10 cellular contexts compared by ENCODE assay signal in the genomic region with DNA sequence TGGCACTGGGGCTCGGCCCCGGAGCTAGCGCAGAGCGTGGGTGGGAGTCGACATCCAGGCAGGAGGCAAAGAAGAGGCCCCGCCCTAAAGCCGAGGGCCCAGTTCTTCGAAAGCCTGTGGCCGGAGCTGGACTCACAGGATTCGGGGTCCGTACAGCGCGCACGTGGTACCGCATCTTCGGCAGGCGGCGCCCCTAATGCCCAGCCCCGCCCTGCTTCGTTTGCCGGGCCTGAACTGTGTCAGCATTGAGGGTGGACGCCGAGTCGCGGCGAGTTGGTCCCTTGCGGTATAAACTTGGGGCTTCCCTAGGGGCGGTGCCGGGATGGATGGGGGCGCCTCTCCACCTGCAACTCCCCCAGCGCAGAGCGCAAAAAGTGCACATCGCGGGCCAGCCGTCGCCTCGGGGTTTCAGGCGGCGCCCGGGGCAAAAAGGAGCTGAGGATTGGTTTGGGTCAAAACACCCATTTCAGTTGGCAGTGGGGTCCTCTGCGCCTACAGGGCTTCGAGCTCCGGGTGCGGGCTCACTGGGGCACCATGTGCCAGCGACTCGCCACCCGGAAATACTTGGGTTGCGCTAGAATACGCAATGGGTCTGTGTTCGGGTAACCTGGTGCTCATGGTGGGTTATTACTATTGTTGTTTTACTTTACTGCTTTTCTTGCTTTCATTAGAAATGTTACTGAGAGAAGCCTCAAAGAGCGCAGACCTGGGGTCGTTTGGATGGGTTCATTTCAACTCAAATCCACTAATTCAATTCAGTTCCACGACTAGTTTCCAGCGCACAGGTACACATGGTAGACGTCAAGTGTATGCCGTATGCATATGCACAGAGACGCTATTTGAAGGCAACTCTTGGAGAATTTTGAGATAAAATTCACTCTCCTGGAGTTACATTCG. TPM values are rescaled to one million over a fixed set of nuclear protein-coding genes. Genes with fewer than 3 reads are reported as not detected.
DNase-seq lines count a peak whose midpoint lies in the region; ATAC-seq and TF ChIP-seq lines count a peak whose summit lies in the region.
"Had no signal": no experiment of that assay in that cellular context is flagged by ENCODE, and none has a peak within 500 bp of the region (broad histone marks: within the 10 kb centered on the region; RNA-seq: fewer than 3 reads in every experiment).

No MANE protein-coding gene starts in this region.

- peaks cover 90% of the 10 kb centered on the region for H3K27me3 Mint-ChIP-seq in activated naive CD8-positive, alpha-beta T cell treated with anti-CD3 and anti-CD28 coated beads, Interleukin-2, amount 50 U/mL, for 24 hours

- H3K27ac ChIP-seq in 22Rv1 (peak overlapping the region; percentile 68), gastroesophageal sphincter (no peak overlapping the region), RWPE1 (no peak overlapping the region)

- no peak overlapping the region for H3K27ac Mint-ChIP-seq in activated naive CD8-positive, alpha-beta T cell treated with anti-CD3 and anti-CD28 coated beads, Interleukin-2, amount 50 U/mL, for 24 hours

- DNase-seq in activated naive CD8-positive, alpha-beta T cell treated with anti-CD3 and anti-CD28 coated beads, Interleukin-2, amount 50 U/mL, for 24 hours, result peak; percentile 31
- DNase-seq in mucosa of descending colon (peak in 2 of 3 donors; percentile 9 to 60), RWPE1 (ENCODE audit: low spot score) (no peak), NCI-H1436 treated with DMSO at 0.1 percent for 48 hours (lab: John Stamatoyannopoulos, UW) (no peak), dermis blood vessel endothelial cell (no peak)
- DNase-seq: occipital lobe, T1000 had no signal

- no peak for TF ChIP-seq CTCF in 22Rv1 (IDR thresholded peaks at IDR 0.05)
- no peak for TF ChIP-seq CTCF in mucosa of descending colon (IDR thresholded peaks at IDR 0.05)
- TF ChIP-seq CTCF in gastroesophageal sphincter (IDR thresholded peaks at IDR 0.05), result no peak
- no peak for TF ChIP-seq CTCF in RWPE1 (conservative IDR thresholded peaks at IDR 0.05; ENCODE audit: low read depth)

- 9 to 11% methylated on average over 8 to 31 of the region's 58 CpGs for WGBS in gastroesophageal sphincter (ENCODE audit: low coverage in 1 of 2), 2 donors

- no peaks in the 10 kb centered on the region for H3K9me3 Mint-ChIP-seq in activated naive CD8-positive, alpha-beta T cell treated with anti-CD3 and anti-CD28 coated beads, Interleukin-2, amount 50 U/mL, for 24 hours

- intact Hi-C loops in mucosa of descending colon (cut with DNase I, micrococcal nuclease), result no loop called here

- ATAC-seq in GM19397 (IDR thresholded peaks at IDR 0.05; ENCODE audit: unreplicated experiment) (peak; percentile 10), mucosa of descending colon (peak; percentile 16), gastroesophageal sphincter (no peak)
- ATAC-seq in activated naive CD8-positive, alpha-beta T cell treated with anti-CD3 and anti-CD28 coated beads, Interleukin-2, amount 50 U/mL, for 24 hours, result no peak

- H3K4me1 ChIP-seq in mucosa of descending colon (ENCODE audit: low read depth) (peaks cover 27% of the 10 kb centered on the region), gastroesophageal sphincter (peaks cover 0 to 45% (median 26%) of the 10 kb centered on the region in 3 donors)

- H3K9me3 ChIP-seq in mucosa of descending colon, result no peaks in the 10 kb centered on the region
- no peaks in the 10 kb centered on the region for H3K9me3 ChIP-seq in gastroesophageal sphincter

- no peak for TF ChIP-seq EP300 in gastroesophageal sphincter (IDR thresholded peaks at IDR 0.05)

- no peak for TF ChIP-seq POLR2A in gastroesophageal sphincter (IDR thresholded peaks at IDR 0.05)

- H3K36me3 Mint-ChIP-seq in activated naive CD8-positive, alpha-beta T cell treated with anti-CD3 and anti-CD28 coated beads, Interleukin-2, amount 50 U/mL, for 24 hours (ENCODE audit: low read depth), result peaks cover 6% of the 10 kb centered on the region

- peaks cover 100% of the 10 kb centered on the region for H3K27me3 ChIP-seq in gastroesophageal sphincter

- CTCF ChIA-PET in RWPE1 (lab: Yijun Ruan, JAX), result interaction anchor here (0.6 kb wide), 1 partner anchor 224 kb away, joined by 5 read pairs; no protein-coding TSS in a partner anchor

- H3K4me3 ChIP-seq in mucosa of descending colon (no peak overlapping the region), gastroesophageal sphincter (peak overlapping the region in 1 of 2 donors; percentile 59)

- H3K36me3 ChIP-seq in mucosa of descending colon (ENCODE audit: low read depth) (no peaks in the 10 kb centered on the region), gastroesophageal sphincter (no peaks in the 10 kb centered on the region)

- POLR2A ChIA-PET in RWPE1 (lab: Yijun Ruan, JAX; ENCODE audit: low non-redundant PET), result no interaction called here

- peak overlapping the region; percentile 80 for H3K4me3 Mint-ChIP-seq in activated naive CD8-positive, alpha-beta T cell treated with anti-CD3 and anti-CD28 coated beads, Interleukin-2, amount 50 U/mL, for 24 hours

- peaks cover 39% of the 10 kb centered on the region for H3K4me1 Mint-ChIP-seq in activated naive CD8-positive, alpha-beta T cell treated with anti-CD3 and anti-CD28 coated beads, Interleukin-2, amount 50 U/mL, for 24 hours

RNA-seq across cellular contexts. Expression of gene PAX5, which starts 3.9 kb away (rescaled TPM):
- total RNA-seq in mucosa of descending colon, result under 1 TPM in 2 of 3 donors, not detected in 1; 0.29 to 0.32 TPM
- under 1 TPM in 1 of 4 donors, not detected in 3; under 0.01 TPM for total RNA-seq in gastroesophageal sphincter
- total RNA-seq in dermis blood vessel endothelial cell, result not detected in 2 replicates
- total RNA-seq: occipital lobe had no signal

Comparison
In these comparisons a context has a peak if more than half of its experiments do, and no peak if none do; other contexts are left out.
1. ATAC-seq: peak in GM19397 (single experiment) and mucosa of descending colon (single experiment); none in activated naive CD8-positive, alpha-beta T cell treated with anti-CD3 and anti-CD28 coated beads, Interleukin-2, amount 50 U/mL, for 24 hours (single experiment) and gastroesophageal sphincter (single experiment).
2. DNase-seq: peak in activated naive CD8-positive, alpha-beta T cell treated with anti-CD3 and anti-CD28 coated beads, Interleukin-2, amount 50 U/mL, for 24 hours (single experiment) and mucosa of descending colon (2 of 3); none in RWPE1 (single experiment), NCI-H1436 treated with DMSO at 0.1 percent for 48 hours (single experiment) and dermis blood vessel endothelial cell (single experiment).